Comparison of ENCODE assay signal across 10 cellular contexts in the genomic region with DNA sequence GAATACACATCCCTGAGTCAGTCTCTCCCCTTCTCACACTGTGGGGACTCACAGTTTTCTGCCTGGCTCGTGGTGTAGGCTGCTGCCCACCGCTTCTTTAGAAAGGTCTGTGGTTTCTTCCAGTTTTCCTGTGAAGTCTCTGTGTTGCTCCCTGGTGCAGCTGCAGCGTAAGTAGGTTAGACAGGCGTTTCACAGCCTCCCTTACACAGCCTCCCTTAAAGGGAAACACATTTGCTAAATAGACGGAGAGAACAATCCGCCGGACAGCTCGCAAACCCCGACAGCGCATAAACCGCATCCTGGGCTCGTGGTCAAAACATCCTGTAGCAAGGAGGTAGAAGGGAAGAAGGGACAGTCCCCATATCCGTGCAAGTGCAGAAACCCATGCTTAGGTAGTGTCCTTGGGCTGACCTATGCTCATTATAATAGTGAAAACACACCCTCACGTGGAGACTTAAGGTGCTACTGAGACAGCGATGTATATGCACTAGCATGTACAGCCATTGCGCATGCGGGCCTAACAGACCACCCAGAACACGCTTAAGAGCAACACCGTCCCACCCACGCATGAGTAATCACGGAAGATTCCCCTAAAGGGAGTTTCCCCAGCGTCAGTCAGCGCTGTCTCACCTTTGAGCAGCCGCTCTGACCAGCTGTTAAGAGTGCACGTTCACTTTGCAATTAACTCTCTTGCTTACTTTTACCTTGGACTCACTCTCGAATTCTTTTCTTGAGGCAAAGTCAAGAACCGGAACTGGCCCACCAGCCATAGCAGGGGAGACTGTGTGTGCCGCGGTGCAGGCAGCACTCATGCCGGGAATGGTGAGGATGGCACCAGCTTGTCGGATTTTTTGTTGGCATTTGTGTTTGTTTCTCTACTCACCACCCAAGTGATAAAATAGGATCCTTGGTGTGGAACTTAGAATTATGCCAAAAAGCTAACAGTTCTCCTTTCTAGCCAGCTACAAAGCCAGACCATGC. TPM values are rescaled to one million over a fixed set of nuclear protein-coding genes. Genes with fewer than 3 reads are reported as not detected.
DNase-seq lines count a peak whose midpoint lies in the region; ATAC-seq lines count a peak whose summit lies in the region.
"Had no signal": no experiment of that assay in that cellular context is flagged by ENCODE, and none has a peak within 500 bp of the region (broad histone marks: within the 10 kb centered on the region; RNA-seq: fewer than 3 reads in every experiment).

No MANE protein-coding gene starts in this region.

- peak overlapping the region; percentile 94 for H3K27ac Mint-ChIP-seq in activated CD4-positive, alpha-beta T cell treated with anti-CD3 and anti-CD28 coated beads, Interleukin-2, amount 10 ng/mL, durations not matched to agents 24 days and 14 days

- intact Hi-C loops in activated CD4-positive, alpha-beta T cell treated with anti-CD3 and anti-CD28 coated beads, Interleukin-2, amount 10 ng/mL, durations not matched to agents 24 days and 14 days (cut with micrococcal nuclease): loop anchor here (1.0 to 2.0 kb wide), 8 partner anchors 19 to 153 kb away; partner anchors contain the start of genes CEACAM18 and NKG7

- H3K4me3 Mint-ChIP-seq in activated CD4-positive, alpha-beta T cell treated with anti-CD3 and anti-CD28 coated beads, Interleukin-2, amount 10 ng/mL, durations not matched to agents 24 days and 14 days: peak overlapping the region; percentile 80

- ATAC-seq in GM19438 (IDR thresholded peaks at IDR 0.05; ENCODE audit: low read depth, unreplicated experiment) (peak; percentile 87), HG03457 (IDR thresholded peaks at IDR 0.05; ENCODE audit: unreplicated experiment) (peak; percentile 78)

- DNase-seq in A172 (ENCODE audit: low spot score) (peak; percentile 8), glomerular visceral epithelial cell (ENCODE audit: extremely low spot score) (peak; percentile 4), medulla oblongata (ENCODE audit: extremely low spot score) (no peak), ecto neural progenitor cell (ENCODE audit: low spot score) (no peak)
- DNase-seq in activated CD4-positive, alpha-beta T cell treated with anti-CD3 and anti-CD28 coated beads, Interleukin-2, amount 10 ng/mL, durations not matched to agents 24 days and 14 days: peak; percentile 95
- DNase-seq in stimulated activated naive CD4-positive, alpha-beta T cell (lab: John Stamatoyannopoulos, UW): peak; percentile 44 to 77 (median 62)

- H3K9me3 Mint-ChIP-seq in activated CD4-positive, alpha-beta T cell treated with anti-CD3 and anti-CD28 coated beads, Interleukin-2, amount 10 ng/mL, durations not matched to agents 24 days and 14 days: peaks cover 11% of the 10 kb centered on the region

- peaks cover 52% of the 10 kb centered on the region for H3K4me1 Mint-ChIP-seq in activated CD4-positive, alpha-beta T cell treated with anti-CD3 and anti-CD28 coated beads, Interleukin-2, amount 10 ng/mL, durations not matched to agents 24 days and 14 days

- peaks cover 12% of the 10 kb centered on the region for H3K27me3 Mint-ChIP-seq in activated CD4-positive, alpha-beta T cell treated with anti-CD3 and anti-CD28 coated beads, Interleukin-2, amount 10 ng/mL, durations not matched to agents 24 days and 14 days

- H3K36me3 Mint-ChIP-seq in activated CD4-positive, alpha-beta T cell treated with anti-CD3 and anti-CD28 coated beads, Interleukin-2, amount 10 ng/mL, durations not matched to agents 24 days and 14 days (ENCODE audit: low read depth): peaks cover 7% of the 10 kb centered on the region

RNA-seq across cellular contexts. Expression of gene SIGLEC8, which starts 16.6 kb away (rescaled TPM):
- total RNA-seq in A172 (2014; rRNA removed; shearing (Covaris generic)): not detected in 2 replicates
- total RNA-seq in activated CD4-positive, alpha-beta T cell treated with anti-CD3 and anti-CD28 coated beads, Interleukin-2, amount 10 ng/mL, durations not matched to agents 24 days and 14 days: 0.09 and 0.16 TPM in 2 replicates
- total RNA-seq: dermis microvascular lymphatic vessel endothelial cell had no signal

RNA-seq across cellular contexts. Expression of gene SIGLEC10, which starts 24.3 kb away (rescaled TPM):
- not detected in 2 replicates for total RNA-seq in A172 (2014; rRNA removed; shearing (Covaris generic))
- total RNA-seq in activated CD4-positive, alpha-beta T cell treated with anti-CD3 and anti-CD28 coated beads, Interleukin-2, amount 10 ng/mL, durations not matched to agents 24 days and 14 days: 2.3 and 3.5 TPM in 2 replicates
- total RNA-seq: dermis microvascular lymphatic vessel endothelial cell had no signal

RNA-seq across cellular contexts. Expression of gene CEACAM18, which starts 36.6 kb away (rescaled TPM):
- total RNA-seq in A172 (2014; rRNA removed; shearing (Covaris generic)): not detected in 2 replicates
- total RNA-seq in activated CD4-positive, alpha-beta T cell treated with anti-CD3 and anti-CD28 coated beads, Interleukin-2, amount 10 ng/mL, durations not matched to agents 24 days and 14 days: not detected in 2 replicates
- total RNA-seq: dermis microvascular lymphatic vessel endothelial cell, urinary bladder had no signal

RNA-seq across cellular contexts. Expression of gene C19orf84, which starts 51.3 kb away (rescaled TPM):
- not detected in 2 replicates for total RNA-seq in A172 (2014; rRNA removed; shearing (Covaris generic))
- total RNA-seq in activated CD4-positive, alpha-beta T cell treated with anti-CD3 and anti-CD28 coated beads, Interleukin-2, amount 10 ng/mL, durations not matched to agents 24 days and 14 days: 0.16 and 0.24 TPM in 2 replicates
- total RNA-seq: dermis microvascular lymphatic vessel endothelial cell, urinary bladder had no signal

RNA-seq across cellular contexts. Expression of gene LIM2, which starts 53.9 kb away (rescaled TPM):
- total RNA-seq in A172 (2014; rRNA removed; shearing (Covaris generic)): not detected in 2 replicates
- total RNA-seq in activated CD4-positive, alpha-beta T cell treated with anti-CD3 and anti-CD28 coated beads, Interleukin-2, amount 10 ng/mL, durations not matched to agents 24 days and 14 days: 0.24 TPM in 1 of 2 replicates, not detected in the other
- total RNA-seq: dermis microvascular lymphatic vessel endothelial cell, urinary bladder had no signal

Comparison
In these comparisons a context has a peak if more than half of its experiments do, and no peak if none do; other contexts are left out.
1. DNase-seq: peak in A172 (single experiment), activated CD4-positive, alpha-beta T cell treated with anti-CD3 and anti-CD28 coated beads, Interleukin-2, amount 10 ng/mL, durations not matched to agents 24 days and 14 days (single experiment), glomerular visceral epithelial cell (single experiment) and stimulated activated naive CD4-positive, alpha-beta T cell (6 of 6); none in medulla oblongata (single experiment) and ecto neural progenitor cell (single experiment).